10 cellular contexts compared by ENCODE assay signal in genomic region chr16:66618588-66618987, GRCh38. TPM values are rescaled to one million over a fixed set of nuclear protein-coding genes. Genes with fewer than 3 reads are reported as not detected.
DNase-seq lines count a peak whose midpoint lies in the region; ATAC-seq and TF ChIP-seq lines count a peak whose summit lies in the region.
"Had no signal": no experiment of that assay in that cellular context is flagged by ENCODE, and none has a peak within 500 bp of the region (broad histone marks: within the 10 kb centered on the region; RNA-seq: fewer than 3 reads in every experiment).

No MANE protein-coding gene starts in this region.

- POLR2A ChIA-PET in activated CD4-positive, alpha-beta T cell treated with anti-CD3 and anti-CD28 coated beads for 36 hours (lab: Charles Lee), result no interaction called here

- no peak overlapping the region for H3K27ac Mint-ChIP-seq in activated CD4-positive, alpha-beta T cell treated with anti-CD3 and anti-CD28 coated beads for 36 hours

- no peak for TF ChIP-seq EP300 in transverse colon (IDR thresholded peaks at IDR 0.05; ENCODE audit: low read depth)

- in situ Hi-C loops in brain microvascular endothelial cell (cut with HindIII; ENCODE audit: low pct_ligation_motif_present, low sequenced_read_pairs) (no loop called here), transverse colon (cut with MboI; ENCODE audit: low pct_ligation_motif_present in 1 of 4, low pct_unique_long_range_greater_than_20kb in 1 of 4, low sequenced_read_pairs in 3 of 4) (loop anchor here in 1 of 4 donors (25.0 kb wide), 1 partner anchor 206 kb away; no protein-coding TSS in a partner anchor)

- CTCF ChIA-PET in activated CD4-positive, alpha-beta T cell treated with anti-CD3 and anti-CD28 coated beads for 36 hours (lab: Charles Lee), result no interaction called here

- WGBS in transverse colon (ENCODE audit: low coverage in 1 of 2), 2 donors, result 79% methylated on average over 8 of the region's 8 CpGs; no CpG with 5 or more reads in 1 of the 2 donors

- TF ChIP-seq CTCF in brain microvascular endothelial cell (IDR thresholded peaks at IDR 0.05; ENCODE audit: low read depth, low read length, missing control alignments) (no peak), tibial artery (IDR thresholded peaks at IDR 0.05) (no peak), transverse colon (IDR thresholded peaks at IDR 0.05) (no peak)

- no peak for DNase-seq in activated CD4-positive, alpha-beta T cell treated with anti-CD3 and anti-CD28 coated beads for 36 hours
- DNase-seq in activated CD4-positive, alpha-beta T cell treated with anti-CD3 and anti-CD28 coated beads for 1 hour, result no peak
- DNase-seq in brain microvascular endothelial cell (peak; percentile 92), kidney tubule cell (ENCODE audit: low spot score) (peak; percentile 97), tibial artery (peak in 1 of 2 donors; percentile 79), transverse colon (no peak), T-helper 1 cell (no peak)
- no peak for DNase-seq in stimulated activated CD4-positive, alpha-beta T cell treated with anti-CD3 and anti-CD28 coated beads, Interleukin-15, amount 100 ng/mL, for 24 hours
- DNase-seq: midbrain had no signal

- H3K9me3 Mint-ChIP-seq in activated CD4-positive, alpha-beta T cell treated with anti-CD3 and anti-CD28 coated beads for 36 hours (ENCODE audit: low read depth), result no peaks in the 10 kb centered on the region

- H3K36me3 ChIP-seq in brain microvascular endothelial cell (replicated peaks) (peaks cover 5% of the 10 kb centered on the region), tibial artery (peaks cover 0 to 41% (median 9%) of the 10 kb centered on the region in 3 donors), transverse colon (peaks cover 0 to 7% (median 0%) of the 10 kb centered on the region in 4 donors)

- TF ChIP-seq POLR2A in transverse colon (IDR thresholded peaks at IDR 0.05), result no peak

- H3K9me3 ChIP-seq in tibial artery (no peaks in the 10 kb centered on the region), transverse colon (no peaks in the 10 kb centered on the region)

- H3K4me1 Mint-ChIP-seq in activated CD4-positive, alpha-beta T cell treated with anti-CD3 and anti-CD28 coated beads for 36 hours, result no peaks in the 10 kb centered on the region

- no peak overlapping the region for H3K4me3 ChIP-seq in brain microvascular endothelial cell (ENCODE audit: low read depth, low read length)
- H3K4me3 ChIP-seq in tibial artery, result no peak overlapping the region
- H3K4me3 ChIP-seq in transverse colon, result no peak overlapping the region

- intact Hi-C loops in activated CD4-positive, alpha-beta T cell treated with anti-CD3 and anti-CD28 coated beads for 36 hours (cut with DNase I, micrococcal nuclease), result no loop called here
- intact Hi-C loops in tibial artery (cut with DNase I; ENCODE audit: low total_unique reads), result loop anchor here (10.0 kb wide), 1 partner anchor 206 kb away; no protein-coding TSS in a partner anchor
- intact Hi-C loops in transverse colon (cut with DNase I; ENCODE audit: low total_unique reads), result no loop called here

- no peak overlapping the region for H3K4me3 Mint-ChIP-seq in activated CD4-positive, alpha-beta T cell treated with anti-CD3 and anti-CD28 coated beads for 36 hours

- H3K27me3 Mint-ChIP-seq in activated CD4-positive, alpha-beta T cell treated with anti-CD3 and anti-CD28 coated beads for 36 hours, result no peaks in the 10 kb centered on the region

- H3K27me3 ChIP-seq in brain microvascular endothelial cell (replicated peaks), result no peaks in the 10 kb centered on the region
- no peaks in the 10 kb centered on the region for H3K27me3 ChIP-seq in tibial artery
- no peaks in the 10 kb centered on the region for H3K27me3 ChIP-seq in transverse colon

- peak; percentile 26 for ATAC-seq in activated CD4-positive, alpha-beta T cell treated with anti-CD3 and anti-CD28 coated beads for 36 hours

- H3K4me1 ChIP-seq in tibial artery, result peaks cover 0 to 18% (median 11%) of the 10 kb centered on the region in 4 donors
- peaks cover 0 to 7% (median 2%) of the 10 kb centered on the region in 4 donors for H3K4me1 ChIP-seq in transverse colon

- H3K27ac ChIP-seq in brain microvascular endothelial cell, result peak overlapping the region; percentile 90
- H3K27ac ChIP-seq in tibial artery, result peak overlapping the region; percentile 24 to 41
- H3K27ac ChIP-seq in transverse colon, result peak overlapping the region in 2 of 4 donors; percentile 43 to 49
- H3K27ac ChIP-seq: 22Rv1 had no signal

- no peaks in the 10 kb centered on the region for H3K36me3 Mint-ChIP-seq in activated CD4-positive, alpha-beta T cell treated with anti-CD3 and anti-CD28 coated beads for 36 hours (ENCODE audit: low read depth)

RNA-seq across cellular contexts. Expression of gene CMTM3, which starts 14.1 kb away (rescaled TPM):
- 10 to 100 TPM; 53.7 to 59.7 TPM for total RNA-seq in activated CD4-positive, alpha-beta T cell treated with anti-CD3 and anti-CD28 coated beads for 36 hours
- total RNA-seq in transverse colon, result 10 to 100 TPM in 1 of 4 donors, 1 to 10 TPM in 2, not detected in 1; 2.4 to 11.6 (median 6.1) TPM

RNA-seq across cellular contexts. Expression of gene CMTM2, which starts 39.3 kb away (rescaled TPM):
- total RNA-seq in activated CD4-positive, alpha-beta T cell treated with anti-CD3 and anti-CD28 coated beads for 36 hours, result under 1 TPM in 1 of 2 experiments, not detected in 1; 0.51 TPM
- total RNA-seq in transverse colon, result under 1 TPM in 1 of 4 donors, not detected in 3; 0.48 TPM

RNA-seq across cellular contexts. Expression of gene CMTM1, which starts 52.3 kb away (rescaled TPM):
- total RNA-seq in activated CD4-positive, alpha-beta T cell treated with anti-CD3 and anti-CD28 coated beads for 36 hours, result 10 to 100 TPM in 1 of 2 experiments, 1 to 10 TPM in 1; 6.4 to 11.8 TPM
- 10 to 100 TPM in 1 of 4 donors, 1 to 10 TPM in 2, not detected in 1; 2.0 to 34.2 (median 4.0) TPM for total RNA-seq in transverse colon

Comparison
In these comparisons a context has a peak if more than half of its experiments do, and no peak if none do; other contexts are left out.
1. DNase-seq: peak in brain microvascular endothelial cell (single experiment) and kidney tubule cell (single experiment); none in activated CD4-positive, alpha-beta T cell treated with anti-CD3 and anti-CD28 coated beads for 36 hours (single experiment), activated CD4-positive, alpha-beta T cell treated with anti-CD3 and anti-CD28 coated beads for 1 hour (single experiment), stimulated activated CD4-positive, alpha-beta T cell treated with anti-CD3 and anti-CD28 coated beads, Interleukin-15, amount 100 ng/mL, for 24 hours (single experiment), transverse colon (single experiment) and T-helper 1 cell (0 of 5).
2. RNA of gene CMTM3, which starts 14.1 kb away (total RNA-seq): 53.7 to 59.7 TPM in activated CD4-positive, alpha-beta T cell treated with anti-CD3 and anti-CD28 coated beads for 36 hours; 2.4 to 11.6 TPM in transverse colon; every median in the first group is over 4 times any median in the second.